8 cellular contexts compared by ENCODE assay signal in the genomic region with DNA sequence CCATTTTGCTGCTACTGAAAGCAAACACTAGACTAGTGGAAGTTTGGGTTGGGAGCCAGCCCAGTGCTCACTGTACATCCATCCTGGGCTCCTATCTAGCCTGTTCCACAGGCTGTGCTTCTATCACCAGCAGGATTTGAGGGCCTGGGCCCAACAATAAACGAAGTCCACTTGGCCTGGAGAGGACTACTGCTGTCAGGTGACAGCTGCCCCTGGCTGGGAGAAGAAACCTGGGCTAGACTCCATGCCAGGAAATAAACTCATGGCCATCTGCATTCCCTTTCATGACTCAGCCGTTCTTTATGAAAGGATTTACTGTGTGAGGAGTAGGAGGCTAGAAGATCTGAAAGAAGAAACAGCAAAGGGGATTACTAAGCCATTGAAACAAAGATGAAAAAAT. TPM values are rescaled to one million over a fixed set of nuclear protein-coding genes. Genes with fewer than 3 reads are reported as not detected.
DNase-seq lines count a peak whose midpoint lies in the region; ATAC-seq and TF ChIP-seq lines count a peak whose summit lies in the region.
"Had no signal": no experiment of that assay in that cellular context is flagged by ENCODE, and none has a peak within 500 bp of the region (broad histone marks: within the 10 kb centered on the region; RNA-seq: fewer than 3 reads in every experiment).

No MANE protein-coding gene starts in this region.

- no peak overlapping the region for H3K4me3 ChIP-seq in smooth muscle cell
- H3K4me3 ChIP-seq: SK-N-MC had no signal

- H3K9me3 Mint-ChIP-seq in natural killer cell treated with Interleukin-12 subunit alpha and Interleukin-12 subunit beta and Interleukin-15 and Interleukin-18, amount 100 ng/mL, for 72 hours, result no peaks in the 10 kb centered on the region

- DNase-seq in HS-5 (ENCODE audit: low read depth), result peak; percentile 55
- DNase-seq in amygdala (lab: John Stamatoyannopoulos, UW), result peak in 37 of 56 donors; percentile 9 to 78 (median 41)
- peak; percentile 35 for DNase-seq in left ventricle myocardium superior
- no peak for DNase-seq in smooth muscle cell (lab: John Stamatoyannopoulos, UW; ENCODE audit: unreplicated experiment)
- DNase-seq in HUDEP-2 (lab: John Stamatoyannopoulos, UW; ENCODE audit: unreplicated experiment in 76 of 76), result no peak
- no peak for DNase-seq in activated T-cell treated with anti-CD3 and anti-CD28 coated beads, Interleukin-2, amount 50 U/mL, for 1 hour
- DNase-seq in natural killer cell treated with Interleukin-12 subunit alpha and Interleukin-12 subunit beta and Interleukin-15 and Interleukin-18, amount 100 ng/mL, for 72 hours (ENCODE audit: low spot score), result no peak

- peaks cover 8% of the 10 kb centered on the region for H3F3A ChIP-seq in smooth muscle cell (ENCODE audit: low read depth)

- H3K27me3 Mint-ChIP-seq in natural killer cell treated with Interleukin-12 subunit alpha and Interleukin-12 subunit beta and Interleukin-15 and Interleukin-18, amount 100 ng/mL, for 72 hours, result no peaks in the 10 kb centered on the region

- intact Hi-C loops in left ventricle myocardium superior (cut with micrococcal nuclease), result no loop called here

- H3K4me1 ChIP-seq in smooth muscle cell (ENCODE audit: low read depth), result peaks cover 18% of the 10 kb centered on the region

- peak overlapping the region; percentile 77 for H3K4me2 ChIP-seq in smooth muscle cell

- no peak overlapping the region for H2AFZ ChIP-seq in smooth muscle cell (ENCODE audit: low read depth)

- peak overlapping the region in 1 of 2 donors; percentile 47 for H3K27ac Mint-ChIP-seq in natural killer cell treated with Interleukin-12 subunit alpha and Interleukin-12 subunit beta and Interleukin-15 and Interleukin-18, amount 100 ng/mL, for 72 hours

- no peaks in the 10 kb centered on the region for H4K20me1 ChIP-seq in smooth muscle cell (ENCODE audit: low read depth)

- no peak for TF ChIP-seq CTCF in smooth muscle cell (IDR thresholded peaks at IDR 0.05; ENCODE audit: borderline replicate concordance, insufficient read depth, poor library complexity, severe bottlenecking)

- H3K9ac ChIP-seq in smooth muscle cell (ENCODE audit: low read depth), result peak overlapping the region; percentile 21

- H3K4me1 Mint-ChIP-seq in natural killer cell treated with Interleukin-12 subunit alpha and Interleukin-12 subunit beta and Interleukin-15 and Interleukin-18, amount 100 ng/mL, for 72 hours (ENCODE audit: low read depth in 2 of 2), result peaks cover 0 to 4% of the 10 kb centered on the region in 2 donors

- peak overlapping the region; percentile 51 for H3K27ac ChIP-seq in smooth muscle cell (ENCODE audit: low read depth)
- H3K27ac ChIP-seq: SK-N-MC had no signal

- WGBS in smooth muscle cell (ENCODE audit: low lambda C conversion rate), result 11% methylated on average over 2 of the region's 2 CpGs

- no peaks in the 10 kb centered on the region for H3K27me3 ChIP-seq in smooth muscle cell (ENCODE audit: low read depth)

- ATAC-seq in left ventricle myocardium superior, result peak; percentile 93
- ATAC-seq in natural killer cell treated with Interleukin-12 subunit alpha and Interleukin-12 subunit beta and Interleukin-15 and Interleukin-18, amount 100 ng/mL, for 72 hours, result no peak

- H3K4me3 Mint-ChIP-seq in natural killer cell treated with Interleukin-12 subunit alpha and Interleukin-12 subunit beta and Interleukin-15 and Interleukin-18, amount 100 ng/mL, for 72 hours, result no peak overlapping the region

- no peaks in the 10 kb centered on the region for H3K9me3 ChIP-seq in smooth muscle cell (replicated peaks; ENCODE audit: low read depth)

- H3K36me3 Mint-ChIP-seq in natural killer cell treated with Interleukin-12 subunit alpha and Interleukin-12 subunit beta and Interleukin-15 and Interleukin-18, amount 100 ng/mL, for 72 hours, result no peaks in the 10 kb centered on the region

- H3K79me2 ChIP-seq in smooth muscle cell (ENCODE audit: low read depth), result no peaks in the 10 kb centered on the region

- no peaks in the 10 kb centered on the region for H3K36me3 ChIP-seq in smooth muscle cell (ENCODE audit: low read depth)

RNA-seq across cellular contexts. Expression of a gene that starts 35.5 kb away (rescaled TPM):
- total RNA-seq in left ventricle myocardium superior (5.4 TPM), smooth muscle cell (0.22 and 0.31 TPM in 2 replicates)
- polyA plus RNA-seq in smooth muscle cell, result 0.61 and 0.73 TPM in 2 replicates
- total RNA-seq in natural killer cell treated with Interleukin-12 subunit alpha and Interleukin-12 subunit beta and Interleukin-15 and Interleukin-18, amount 100 ng/mL, for 72 hours, result 1 to 10 TPM; 3.1 to 4.9 TPM

RNA-seq across cellular contexts. Expression of a gene that starts 49.5 kb away (rescaled TPM):
- total RNA-seq in left ventricle myocardium superior (27.2 TPM), smooth muscle cell (56.7 and 82.0 TPM in 2 replicates)
- 34.7 and 35.6 TPM in 2 replicates for polyA plus RNA-seq in smooth muscle cell
- 10 to 100 TPM; 40.2 to 42.6 TPM for total RNA-seq in natural killer cell treated with Interleukin-12 subunit alpha and Interleukin-12 subunit beta and Interleukin-15 and Interleukin-18, amount 100 ng/mL, for 72 hours

Comparison
In these comparisons a context has a peak if more than half of its experiments do, and no peak if none do; other contexts are left out.
1. DNase-seq: peak in HS-5 (single experiment), amygdala (37 of 56) and left ventricle myocardium superior (single experiment); none in smooth muscle cell (single experiment), HUDEP-2 (0 of 76), activated T-cell treated with anti-CD3 and anti-CD28 coated beads, Interleukin-2, amount 50 U/mL, for 1 hour (single experiment) and natural killer cell treated with Interleukin-12 subunit alpha and Interleukin-12 subunit beta and Interleukin-15 and Interleukin-18, amount 100 ng/mL, for 72 hours (single experiment).